9 cellular contexts compared by ENCODE assay signal in the genomic region with DNA sequence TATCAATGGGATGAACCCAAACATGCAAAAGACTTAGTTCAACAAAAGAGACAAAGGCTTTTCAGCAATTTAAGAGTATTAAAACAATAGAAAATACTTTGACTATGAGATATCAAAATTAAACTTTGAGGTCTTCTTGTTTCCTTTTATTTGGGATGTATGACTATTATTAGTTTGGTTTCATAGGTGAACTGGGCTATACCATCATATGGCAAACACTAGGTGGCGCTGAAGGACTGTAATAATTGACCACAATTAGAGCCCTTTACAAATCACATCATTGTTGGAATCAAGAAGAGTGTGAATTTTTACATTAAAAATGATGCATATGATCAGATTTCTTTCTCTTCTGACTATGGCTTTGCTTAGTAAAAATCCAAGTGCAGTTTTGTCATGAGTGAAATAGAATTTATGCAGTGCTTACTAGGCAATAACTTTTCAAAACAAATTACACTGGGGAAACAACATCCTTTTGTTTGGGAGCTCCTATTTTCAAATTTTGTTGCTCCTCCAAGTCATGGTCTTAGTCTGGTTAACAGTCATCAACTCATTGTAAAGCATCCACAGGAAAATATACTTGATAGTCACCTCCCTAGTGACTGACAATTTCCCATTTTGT. TPM values are rescaled to one million over a fixed set of nuclear protein-coding genes. Genes with fewer than 3 reads are reported as not detected.
DNase-seq lines count a peak whose midpoint lies in the region; ATAC-seq, FAIRE-seq and TF ChIP-seq lines count a peak whose summit lies in the region.
"Had no signal": no experiment of that assay in that cellular context is flagged by ENCODE, and none has a peak within 500 bp of the region (broad histone marks: within the 10 kb centered on the region; RNA-seq: fewer than 3 reads in every experiment).

No MANE protein-coding gene starts in this region.

- in situ Hi-C loops in SK-MEL-5 (cut with HindIII; ENCODE audit: low pct_unique_long_range_greater_than_20kb, low sequenced_read_pairs): no loop called here

- TF ChIP-seq POLR2A in H54 (IDR thresholded peaks at IDR 0.05; ENCODE audit: low read depth, low read length): no peak

- FAIRE-seq in H54 (lab: Jason Lieb, UNC): peak; percentile 99

- H3K9me3 Mint-ChIP-seq in natural killer cell: no peaks in the 10 kb centered on the region
- H3K9me3 Mint-ChIP-seq in natural killer cell treated with Interleukin-12 subunit alpha and Interleukin-12 subunit beta and Interleukin-15 and Interleukin-18, amount 100 ng/mL, for 72 hours: no peaks in the 10 kb centered on the region

- TF ChIP-seq CTCF in natural killer cell (IDR thresholded peaks at IDR 0.05): peak; percentile 73

- no peak for DNase-seq in natural killer cell
- no peak for DNase-seq in natural killer cell treated with Interleukin-12 subunit alpha and Interleukin-12 subunit beta and Interleukin-15 and Interleukin-18, amount 100 ng/mL, for 72 hours (ENCODE audit: low spot score)
- DNase-seq in H54 (ENCODE audit: insufficient read length, low spot score): no peak
- peak; percentile 46 for DNase-seq in M059J (ENCODE audit: low read depth)
- DNase-seq in SK-MEL-5 (ENCODE audit: low read depth, low spot score): peak; percentile 84
- DNase-seq in dermis blood vessel endothelial cell: peak; percentile 83
- peak; percentile 80 for DNase-seq in midbrain (lab: John Stamatoyannopoulos, UW)
- no peak for DNase-seq in mesenteric fat pad (ENCODE audit: low spot score)

- no peaks in the 10 kb centered on the region for H3K4me1 Mint-ChIP-seq in natural killer cell
- H3K4me1 Mint-ChIP-seq in natural killer cell treated with Interleukin-12 subunit alpha and Interleukin-12 subunit beta and Interleukin-15 and Interleukin-18, amount 100 ng/mL, for 72 hours (ENCODE audit: low read depth in 2 of 2): no peaks in the 10 kb centered on the region

- no peak overlapping the region for H3K4me3 Mint-ChIP-seq in natural killer cell
- H3K4me3 Mint-ChIP-seq in natural killer cell treated with Interleukin-12 subunit alpha and Interleukin-12 subunit beta and Interleukin-15 and Interleukin-18, amount 100 ng/mL, for 72 hours: no peak overlapping the region

- intact Hi-C loops in natural killer cell (cut with micrococcal nuclease): no loop called here

- no peaks in the 10 kb centered on the region for H3K36me3 Mint-ChIP-seq in natural killer cell
- no peaks in the 10 kb centered on the region for H3K36me3 Mint-ChIP-seq in natural killer cell treated with Interleukin-12 subunit alpha and Interleukin-12 subunit beta and Interleukin-15 and Interleukin-18, amount 100 ng/mL, for 72 hours

- peak in 1 of 3 donors; percentile 73 for ATAC-seq in natural killer cell
- no peak for ATAC-seq in natural killer cell treated with Interleukin-12 subunit alpha and Interleukin-12 subunit beta and Interleukin-15 and Interleukin-18, amount 100 ng/mL, for 72 hours
- ATAC-seq: right cardiac atrium had no signal

- H3K27ac Mint-ChIP-seq in natural killer cell: no peak overlapping the region
- no peak overlapping the region for H3K27ac Mint-ChIP-seq in natural killer cell treated with Interleukin-12 subunit alpha and Interleukin-12 subunit beta and Interleukin-15 and Interleukin-18, amount 100 ng/mL, for 72 hours

- peaks cover 0 to 3% of the 10 kb centered on the region in 2 donors for H3K27me3 Mint-ChIP-seq in natural killer cell (ENCODE audit: low read depth in 2 of 2)
- H3K27me3 Mint-ChIP-seq in natural killer cell treated with Interleukin-12 subunit alpha and Interleukin-12 subunit beta and Interleukin-15 and Interleukin-18, amount 100 ng/mL, for 72 hours: peaks cover 0 to 4% of the 10 kb centered on the region in 2 donors

RNA-seq across cellular contexts. Expression of a gene that starts 14.7 kb away (rescaled TPM):
- not detected for total RNA-seq in natural killer cell
- total RNA-seq in natural killer cell treated with Interleukin-12 subunit alpha and Interleukin-12 subunit beta and Interleukin-15 and Interleukin-18, amount 100 ng/mL, for 72 hours: not detected
- total RNA-seq in M059J (2014; rRNA removed; shearing (Covaris generic)): not detected in 2 replicates
- total RNA-seq in SK-MEL-5 (2014; rRNA removed; shearing (Covaris generic)): not detected in 2 replicates
- polyA plus RNA-seq in SK-MEL-5 (2015; cell fraction: cytosol; rRNA removed): not detected in 2 replicates
- not detected in 2 replicates for polyA plus RNA-seq in SK-MEL-5 (2015; cell fraction: nucleus; rRNA removed)
- total RNA-seq in dermis blood vessel endothelial cell: not detected in 2 replicates
- total RNA-seq in mesenteric fat pad: not detected
- total RNA-seq: right cardiac atrium had no signal
- polyA plus RNA-seq: right cardiac atrium had no signal

Comparison
In these comparisons a context has a peak if more than half of its experiments do, and no peak if none do; other contexts are left out.
1. DNase-seq: peak in M059J (single experiment), SK-MEL-5 (single experiment), dermis blood vessel endothelial cell (single experiment) and midbrain (single experiment); none in natural killer cell (single experiment), natural killer cell treated with Interleukin-12 subunit alpha and Interleukin-12 subunit beta and Interleukin-15 and Interleukin-18, amount 100 ng/mL, for 72 hours (single experiment), H54 (single experiment) and mesenteric fat pad (single experiment).